ENCODE assay signal across 18 cellular contexts in the genomic region with DNA sequence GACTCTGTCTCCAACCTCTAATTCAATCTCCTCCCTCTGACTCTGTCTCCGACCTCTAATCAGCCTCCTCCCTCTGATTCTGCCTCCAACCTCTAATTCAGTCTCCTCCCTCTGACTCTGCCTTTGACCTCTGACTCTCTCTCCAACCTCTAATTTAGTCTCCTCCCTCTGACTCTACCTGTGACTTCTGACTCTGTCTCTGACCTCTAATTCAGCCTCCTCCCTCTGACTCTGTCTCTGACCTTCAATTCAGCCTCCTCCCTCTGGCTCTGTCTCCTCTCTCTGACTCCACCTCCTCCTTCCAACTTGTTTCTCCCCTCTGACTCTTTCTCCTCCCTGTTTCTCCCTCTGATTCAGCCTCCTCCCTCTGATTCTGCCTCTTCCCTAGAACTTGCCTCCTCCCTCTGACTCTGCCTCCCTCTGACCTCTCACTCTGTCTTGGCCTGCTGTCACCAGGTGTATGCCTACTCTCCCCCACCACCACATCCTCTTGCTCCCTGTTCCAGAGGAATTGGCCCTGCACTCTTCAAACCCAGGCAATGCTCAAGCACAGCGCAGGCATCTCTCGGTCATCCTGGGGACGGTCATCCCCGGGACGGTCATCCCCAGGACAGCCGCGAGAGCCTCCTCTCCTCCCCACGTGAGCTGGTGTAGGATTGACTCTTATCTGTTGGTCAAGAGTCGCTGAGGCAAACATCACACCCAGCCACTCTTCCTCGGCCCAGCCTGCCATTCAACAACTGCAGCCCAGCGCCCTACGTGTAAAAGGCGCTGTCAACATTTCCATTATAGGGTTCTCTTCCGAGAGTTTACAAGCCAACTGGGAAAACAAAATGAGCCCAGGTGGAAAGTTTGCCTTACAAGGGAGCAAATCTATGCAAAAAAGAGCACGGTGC.
DNase-seq lines count a peak whose midpoint lies in the region; TF ChIP-seq lines count a peak whose summit lies in the region.
"Had no signal": no experiment of that assay in that cellular context is flagged by ENCODE, and none has a peak within 500 bp of the region (broad histone marks: within the 10 kb centered on the region; RNA-seq: fewer than 3 reads in every experiment).

No MANE protein-coding gene starts in this region.

- no peak overlapping the region for H3K4me3 Mint-ChIP-seq in activated naive CD4-positive, alpha-beta T cell treated with anti-CD3 and anti-CD28 coated beads for 36 hours
- H3K4me3 Mint-ChIP-seq in activated CD4-positive, alpha-beta memory T cell treated with anti-CD3 and anti-CD28 coated beads, Interleukin-2, amount 10 ng/mL, durations not matched to agents 7 days and 5 days: peak overlapping the region; percentile 14

- no peak overlapping the region for H3K23ac ChIP-seq in neuronal stem cell (ENCODE audit: low read depth, low read length, poor library complexity)

- no peaks in the 10 kb centered on the region for H3K79me1 ChIP-seq in neuronal stem cell (ENCODE audit: low read depth, low read length)

- H4K8ac ChIP-seq in neuronal stem cell (ENCODE audit: low read depth, low read length): no peak overlapping the region

- H2BK5ac ChIP-seq in neuronal stem cell (ENCODE audit: low read length): no peak overlapping the region

- no peak overlapping the region for H2AFZ ChIP-seq in neuronal stem cell (ENCODE audit: low read length)

- H3K4ac ChIP-seq in neuronal stem cell (ENCODE audit: low read length): no peak overlapping the region

- no peaks in the 10 kb centered on the region for H3K36me3 Mint-ChIP-seq in activated naive CD4-positive, alpha-beta T cell treated with anti-CD3 and anti-CD28 coated beads for 36 hours (ENCODE audit: low read depth)
- peaks cover 12% of the 10 kb centered on the region for H3K36me3 Mint-ChIP-seq in activated CD4-positive, alpha-beta memory T cell treated with anti-CD3 and anti-CD28 coated beads, Interleukin-2, amount 10 ng/mL, durations not matched to agents 7 days and 5 days (ENCODE audit: low read depth)

- H3K4me1 Mint-ChIP-seq in activated naive CD4-positive, alpha-beta T cell treated with anti-CD3 and anti-CD28 coated beads for 36 hours (ENCODE audit: low read depth): peaks cover 14% of the 10 kb centered on the region
- peaks cover 47% of the 10 kb centered on the region for H3K4me1 Mint-ChIP-seq in activated CD4-positive, alpha-beta memory T cell treated with anti-CD3 and anti-CD28 coated beads, Interleukin-2, amount 10 ng/mL, durations not matched to agents 7 days and 5 days

- peaks cover 23% of the 10 kb centered on the region for H3K27me3 Mint-ChIP-seq in activated naive CD4-positive, alpha-beta T cell treated with anti-CD3 and anti-CD28 coated beads for 36 hours (ENCODE audit: low read depth)
- peaks cover 2% of the 10 kb centered on the region for H3K27me3 Mint-ChIP-seq in activated CD4-positive, alpha-beta memory T cell treated with anti-CD3 and anti-CD28 coated beads, Interleukin-2, amount 10 ng/mL, durations not matched to agents 7 days and 5 days

- H3K9ac ChIP-seq in HUES64 (ENCODE audit: low read depth, low read length) (no peak overlapping the region), neuronal stem cell (ENCODE audit: low read depth, low read length, poor library complexity) (no peak overlapping the region)

- H2BK12ac ChIP-seq in neuronal stem cell (ENCODE audit: low read length): peak overlapping the region; percentile 4

- H3K27ac Mint-ChIP-seq in activated naive CD4-positive, alpha-beta T cell treated with anti-CD3 and anti-CD28 coated beads for 36 hours: peak overlapping the region; percentile 14
- H3K27ac Mint-ChIP-seq in activated CD4-positive, alpha-beta memory T cell treated with anti-CD3 and anti-CD28 coated beads, Interleukin-2, amount 10 ng/mL, durations not matched to agents 7 days and 5 days: peak overlapping the region; percentile 87

- no peak for DNase-seq in activated naive CD4-positive, alpha-beta T cell treated with anti-CD3 and anti-CD28 coated beads for 36 hours
- DNase-seq in activated naive CD4-positive, alpha-beta T cell (lab: John Stamatoyannopoulos, UW): no peak
- no peak for DNase-seq in activated CD4-positive, alpha-beta memory T cell treated with anti-CD3 and anti-CD28 coated beads, Interleukin-2, amount 10 ng/mL, durations not matched to agents 7 days and 5 days
- DNase-seq in neuronal stem cell (ENCODE audit: low spot score) (no peak), hepatic stellate cell (ENCODE audit: low spot score) (no peak), erythroblast (lab: John Stamatoyannopoulos, UW) (no peak)
- DNase-seq: activated CD4-positive, alpha-beta T cell treated with anti-CD3 and anti-CD28 coated beads, Interleukin-2, amount 50 U/mL, for 48 hours; activated gamma-delta T cell; body of pancreas; dermis blood vessel endothelial cell; glutamatergic neuron; mammary epithelial cell; NCI-H2029; T-helper 9 cell had no signal

- H3K36me3 ChIP-seq in HUES64 (ENCODE audit: insufficient read depth, low read length) (no peaks in the 10 kb centered on the region), neuronal stem cell (replicated peaks in 1 of 2; ENCODE audit: control insufficient read depth in 2 of 2, insufficient read depth in 2 of 2, low read length in 2 of 2) (no peaks in the 10 kb centered on the region)
- H3K36me3 ChIP-seq: esophagus muscularis mucosa, neutrophil, suprapubic skin had no signal

- intact Hi-C loops in activated naive CD4-positive, alpha-beta T cell treated with anti-CD3 and anti-CD28 coated beads for 36 hours (cut with micrococcal nuclease): no loop called here

- WGBS in HUES64: 81% methylated on average over 16 of the region's 16 CpGs
- no CpG with 5 or more reads among the region's 16 CpGs for WGBS in neuronal stem cell (ENCODE audit: extremely low coverage in 2 of 2, insufficient read length in 2 of 2, insufficient replicate concordance in 1 of 2), 2 donors

- no peaks in the 10 kb centered on the region for H3K9me3 Mint-ChIP-seq in activated naive CD4-positive, alpha-beta T cell treated with anti-CD3 and anti-CD28 coated beads for 36 hours
- H3K9me3 Mint-ChIP-seq in activated CD4-positive, alpha-beta memory T cell treated with anti-CD3 and anti-CD28 coated beads, Interleukin-2, amount 10 ng/mL, durations not matched to agents 7 days and 5 days: peaks cover 6% of the 10 kb centered on the region

- POLR2A ChIA-PET in activated CD4-positive, alpha-beta memory T cell treated with anti-CD3 and anti-CD28 coated beads, Interleukin-2, amount 10 ng/mL, durations not matched to agents 7 days and 5 days (lab: Charles Lee): interaction anchor here (1.5 kb wide), 1 partner anchor 254 kb away, joined by 4 read pairs; no protein-coding TSS in a partner anchor

- CTCF ChIA-PET in activated naive CD4-positive, alpha-beta T cell treated with anti-CD3 and anti-CD28 coated beads for 36 hours (lab: Charles Lee): interaction anchor here (0.6 to 3.6 kb wide), 5 partner anchors 11 to 438 kb away, joined by 4 to 30 read pairs (median 5); no protein-coding TSS in a partner anchor
- CTCF ChIA-PET in activated CD4-positive, alpha-beta memory T cell treated with anti-CD3 and anti-CD28 coated beads, Interleukin-2, amount 10 ng/mL, durations not matched to agents 7 days and 5 days (lab: Charles Lee): interaction anchor here (0.6 to 3.0 kb wide), 4 partner anchors 11 to 675 kb away, joined by 3 to 23 read pairs (median 3); no protein-coding TSS in a partner anchor

- H3K27ac ChIP-seq in HUES64 (ENCODE audit: low read depth, low read length) (peak overlapping the region; percentile 9; the same call in 1 of the 2 replicates), neuronal stem cell (replicated peaks; ENCODE audit: low read length) (no peak overlapping the region)
- H3K27ac ChIP-seq: body of pancreas, esophagus muscularis mucosa, neutrophil, suprapubic skin had no signal

- no peak overlapping the region for H4K91ac ChIP-seq in neuronal stem cell (ENCODE audit: low read depth, low read length, poor library complexity)

- TF ChIP-seq POLR2A in erythroblast (IDR thresholded peaks at IDR 0.05; ENCODE audit: low read length): no peak

- no peak overlapping the region for H3K14ac ChIP-seq in neuronal stem cell (ENCODE audit: low read length)

- no peaks in the 10 kb centered on the region for H3K9me3 ChIP-seq in HUES64 (ENCODE audit: insufficient read depth, low read depth, low read length)
- H3K9me3 ChIP-seq in neuronal stem cell (replicated peaks in 1 of 2; ENCODE audit: control insufficient read depth in 2 of 2, insufficient read depth in 1 of 2, low read depth in 1 of 2, low read length in 2 of 2): peaks cover 0 to 2% of the 10 kb centered on the region in 2 donors
- H3K9me3 ChIP-seq: body of pancreas, esophagus muscularis mucosa, neutrophil, suprapubic skin had no signal

- H3K27me3 ChIP-seq in HUES64 (ENCODE audit: insufficient read depth, low read length) (no peaks in the 10 kb centered on the region), neuronal stem cell (ENCODE audit: control insufficient read depth in 3 of 3, insufficient read depth in 3 of 3, low read depth in 1 of 3, low read length in 3 of 3) (no peaks in the 10 kb centered on the region)
- H3K27me3 ChIP-seq: body of pancreas had no signal

- H3K4me3 ChIP-seq in HUES64 (ENCODE audit: low read length) (no peak overlapping the region), neuronal stem cell (ENCODE audit: low read length in 2 of 2) (peak overlapping the region in 1 of 2 donors; percentile 5)
- H3K4me3 ChIP-seq: body of pancreas, esophagus muscularis mucosa, suprapubic skin had no signal

- no peak overlapping the region for H2BK120ac ChIP-seq in neuronal stem cell (ENCODE audit: low read depth, low read length)

- H3K4me1 ChIP-seq in HUES64 (ENCODE audit: insufficient read depth, low read length) (peaks cover 17% of the 10 kb centered on the region), neuronal stem cell (ENCODE audit: control insufficient read depth in 2 of 2, insufficient read depth in 1 of 2, low read depth in 1 of 2, low read length in 2 of 2) (peaks cover 5 to 6% of the 10 kb centered on the region in 2 donors)
- H3K4me1 ChIP-seq: esophagus muscularis mucosa, suprapubic skin had no signal

- peak overlapping the region; percentile 84 for H2AK5ac ChIP-seq in neuronal stem cell (ENCODE audit: low read depth, low read length)

- no peak overlapping the region for H3K4me2 ChIP-seq in neuronal stem cell (ENCODE audit: insufficient read depth, low read length, poor library complexity, severe bottlenecking)

- H3K18ac ChIP-seq in neuronal stem cell (ENCODE audit: low read length): peak overlapping the region; percentile 81

- H2BK15ac ChIP-seq in neuronal stem cell (ENCODE audit: low read length): peak overlapping the region; percentile 60
